Comparison of ENCODE assay signal across 8 cellular contexts in the genomic region with DNA sequence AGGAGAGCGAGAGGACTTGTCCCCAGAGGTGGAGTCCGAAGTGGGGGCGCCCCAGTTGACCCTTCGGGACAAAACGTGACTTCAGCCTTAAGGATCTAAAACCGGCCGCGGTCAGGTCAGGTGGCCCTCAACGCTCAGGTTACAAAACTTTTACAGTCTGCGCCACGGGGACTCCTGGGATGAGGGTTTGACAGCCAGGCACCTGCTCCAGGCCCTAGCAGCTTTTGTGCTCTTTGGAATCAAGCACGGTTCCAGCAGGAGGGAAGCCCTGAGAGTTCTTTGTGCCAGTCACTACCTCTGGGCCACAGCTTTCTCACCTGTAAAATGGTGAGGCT. TPM values are rescaled to one million over a fixed set of nuclear protein-coding genes. Genes with fewer than 3 reads are reported as not detected.
A peak's percentile ranks its signal among the peaks of the same experiment; 100 is the strongest.
DNase-seq lines count a peak whose midpoint lies in the region; ATAC-seq and TF ChIP-seq lines count a peak whose summit lies in the region.

No MANE protein-coding gene starts in this region.

- H3K9ac ChIP-seq in ES-I3 (ENCODE audit: low read depth, low read length) (peak overlapping the region; percentile 95), OCI-LY1 (ENCODE audit: low read length) (peak overlapping the region; percentile 81), trophoblast cell (ENCODE audit: low read length) (no peak overlapping the region)

- H3K36me3 ChIP-seq in ES-I3 (ENCODE audit: insufficient read depth, low read length) (no peaks in the 10 kb centered on the region), OCI-LY1 (ENCODE audit: insufficient read depth, low read length) (no peaks in the 10 kb centered on the region), trophoblast cell (ENCODE audit: control insufficient read depth in 1 of 2, insufficient read depth in 2 of 2, low read length in 2 of 2) (no peaks in the 10 kb centered on the region)

- H3K9me3 ChIP-seq in ES-I3 (ENCODE audit: control insufficient read depth, insufficient read depth, low read length) (no peaks in the 10 kb centered on the region), OCI-LY1 (ENCODE audit: low read length) (no peaks in the 10 kb centered on the region), trophoblast cell (ENCODE audit: insufficient read depth, low read depth, low read length) (no peaks in the 10 kb centered on the region)

- no peak overlapping the region for H2BK5ac ChIP-seq in trophoblast cell (ENCODE audit: low read depth, low read length, poor library complexity)

- H3K18ac ChIP-seq in trophoblast cell (ENCODE audit: low read length) = peak overlapping the region; percentile 0

- H3K27ac ChIP-seq in OCI-LY1 (ENCODE audit: low read depth, low read length, poor library complexity, severe bottlenecking) (no peak overlapping the region), trophoblast cell (ENCODE audit: low read depth, low read length) (peak overlapping the region; percentile 43)

- no peak for ATAC-seq in HG02588 (IDR thresholded peaks at IDR 0.05; ENCODE audit: unreplicated experiment)
- ATAC-seq in HG03460 (IDR thresholded peaks at IDR 0.05; ENCODE audit: unreplicated experiment) = no peak

- no CpG with 5 or more reads among the region's 12 CpGs for WGBS in trophoblast cell (ENCODE audit: extremely low coverage, insufficient coverage, insufficient read length)

- H4K8ac ChIP-seq in trophoblast cell (ENCODE audit: low read depth, low read length) = peak overlapping the region; percentile 67

- peak overlapping the region; percentile 54; the same call in 1 of the 2 replicates for H2AFZ ChIP-seq in OCI-LY1 (ENCODE audit: low read length)
- H2AFZ ChIP-seq in trophoblast cell (ENCODE audit: insufficient read depth, low read length, poor library complexity) = peak overlapping the region; percentile 28

- no peak overlapping the region for H2BK12ac ChIP-seq in trophoblast cell (ENCODE audit: low read length)

- H3K4me3 ChIP-seq in OCI-LY1 (ENCODE audit: low read depth, low read length, poor library complexity, severe bottlenecking) (peak overlapping the region; percentile 74), fibroblast of the aortic adventitia (ENCODE audit: low read depth, low read length) (peak overlapping the region; percentile 66), trophoblast cell (ENCODE audit: low read depth, low read length) (peak overlapping the region; percentile 77)

- no peak overlapping the region for H3K23ac ChIP-seq in trophoblast cell (ENCODE audit: low read length)

- H3K79me1 ChIP-seq in trophoblast cell (ENCODE audit: low read length) = peaks cover 8% of the 10 kb centered on the region

- H2AK5ac ChIP-seq in trophoblast cell (ENCODE audit: low read length) = no peak overlapping the region

- H3K4me1 ChIP-seq in ES-I3 (ENCODE audit: insufficient read depth, low read length) = 0 out of 2 replicates have a peak, but pooled peaks cover 4% of the 10 kb centered on the region
- H3K4me1 ChIP-seq in OCI-LY1 (ENCODE audit: insufficient read depth, low read length, severe bottlenecking) = peaks cover 29% of the 10 kb centered on the region
- H3K4me1 ChIP-seq in trophoblast cell (ENCODE audit: control insufficient read depth in 1 of 2, insufficient read depth in 2 of 2, low read length in 2 of 2) = peaks cover 6 to 9% of the 10 kb centered on the region in 2 experiments

- H4K12ac ChIP-seq in trophoblast cell (ENCODE audit: low read depth, low read length) = no peak overlapping the region

- no peaks in the 10 kb centered on the region for H3F3A ChIP-seq in OCI-LY1 (ENCODE audit: insufficient read depth, low read length)

- H3K4me2 ChIP-seq in OCI-LY1 (ENCODE audit: low read length) (peak overlapping the region; percentile 98), trophoblast cell (ENCODE audit: low read length) (peak overlapping the region; percentile 64)

- no peak for DNase-seq in fibroblast of the aortic adventitia (ENCODE audit: low read depth)
- no peak for DNase-seq in trophoblast cell
- DNase-seq in occipital lobe (lab: John Stamatoyannopoulos, UW) = no peak
- no peak for DNase-seq in stimulated activated CD4-positive, alpha-beta T cell treated with anti-CD3 and anti-CD28 coated beads, Interleukin-1b, Interleukin-23, amount 100 ng/mL, for 48 hours

- no peaks in the 10 kb centered on the region for H3K79me2 ChIP-seq in OCI-LY1 (ENCODE audit: insufficient read depth, low read length)
- H3K79me2 ChIP-seq in trophoblast cell (ENCODE audit: control insufficient read depth, insufficient read depth, low read length, poor library complexity) = peaks cover 3% of the 10 kb centered on the region

- TF ChIP-seq CTCF in OCI-LY1 (IDR thresholded peaks at IDR 0.05; ENCODE audit: low read length) (no peak), fibroblast of the aortic adventitia (IDR thresholded peaks at IDR 0.05; ENCODE audit: insufficient read depth, low read length) (no peak)

- no peak overlapping the region for H2BK120ac ChIP-seq in trophoblast cell (ENCODE audit: insufficient read depth, low read length, poor library complexity)

- H3K14ac ChIP-seq in trophoblast cell (ENCODE audit: low read length) = peak overlapping the region; percentile 2

- no peak overlapping the region for H3K4ac ChIP-seq in trophoblast cell (ENCODE audit: low read depth, low read length)

- no peaks in the 10 kb centered on the region for H4K20me1 ChIP-seq in OCI-LY1 (ENCODE audit: insufficient read depth, low read length)

- peak overlapping the region; percentile 1 for H4K91ac ChIP-seq in trophoblast cell (ENCODE audit: low read depth, low read length)

- H3K9me2 ChIP-seq in OCI-LY1 (ENCODE audit: low read depth, low read length) = no peaks in the 10 kb centered on the region

- H3K27me3 ChIP-seq in OCI-LY1 (ENCODE audit: insufficient read depth, low read length) = no peaks in the 10 kb centered on the region
- H3K27me3 ChIP-seq in trophoblast cell (ENCODE audit: insufficient read depth, low read length) = no peaks in the 10 kb centered on the region

RNA-seq across cellular contexts. Expression of a gene that starts 0.3 kb away (rescaled TPM):
- total RNA-seq in fibroblast of the aortic adventitia (ENCODE audit: low replicate concordance) (0.90 and 1.6 TPM in 2 replicates), occipital lobe (2.8 TPM)
- polyA plus RNA-seq in trophoblast cell (2013) = 2.1 and 3.1 TPM in 2 replicates

RNA-seq across cellular contexts. Expression of a gene that starts 6.0 kb away (rescaled TPM):
- 18.3 TPM in 1 of 2 replicates, not detected in the other for total RNA-seq in fibroblast of the aortic adventitia (ENCODE audit: low replicate concordance)
- 26.8 and 30.1 TPM in 2 replicates for polyA plus RNA-seq in trophoblast cell (2013)
- total RNA-seq in occipital lobe = 16.2 TPM

RNA-seq across cellular contexts. Expression of a gene that starts 18.5 kb away (rescaled TPM):
- total RNA-seq in fibroblast of the aortic adventitia (ENCODE audit: low replicate concordance) (27.2 and 32.5 TPM in 2 replicates), occipital lobe (65.2 TPM)
- polyA plus RNA-seq in trophoblast cell (2013) = 5.1 and 5.8 TPM in 2 replicates

RNA-seq across cellular contexts. Expression of a gene that starts 57.1 kb away (rescaled TPM):
- total RNA-seq in fibroblast of the aortic adventitia (ENCODE audit: low replicate concordance) = 51.3 and 80.8 TPM in 2 replicates
- 16.5 and 17.4 TPM in 2 replicates for polyA plus RNA-seq in trophoblast cell (2013)
- 37.7 TPM for total RNA-seq in occipital lobe
